Comparison of ENCODE assay signal across 1 cellular context in genomic region chr12:107288414-107289125, GRCh38.
TF ChIP-seq lines count a peak whose summit lies in the region.

No MANE protein-coding gene starts in this region.

TF ChIP-seq in WTC11, 78 proteins besides CTCF, POLR2A, EP300 and RAD21 (continued from another document):
- TF ChIP-seq, protein P1, sequence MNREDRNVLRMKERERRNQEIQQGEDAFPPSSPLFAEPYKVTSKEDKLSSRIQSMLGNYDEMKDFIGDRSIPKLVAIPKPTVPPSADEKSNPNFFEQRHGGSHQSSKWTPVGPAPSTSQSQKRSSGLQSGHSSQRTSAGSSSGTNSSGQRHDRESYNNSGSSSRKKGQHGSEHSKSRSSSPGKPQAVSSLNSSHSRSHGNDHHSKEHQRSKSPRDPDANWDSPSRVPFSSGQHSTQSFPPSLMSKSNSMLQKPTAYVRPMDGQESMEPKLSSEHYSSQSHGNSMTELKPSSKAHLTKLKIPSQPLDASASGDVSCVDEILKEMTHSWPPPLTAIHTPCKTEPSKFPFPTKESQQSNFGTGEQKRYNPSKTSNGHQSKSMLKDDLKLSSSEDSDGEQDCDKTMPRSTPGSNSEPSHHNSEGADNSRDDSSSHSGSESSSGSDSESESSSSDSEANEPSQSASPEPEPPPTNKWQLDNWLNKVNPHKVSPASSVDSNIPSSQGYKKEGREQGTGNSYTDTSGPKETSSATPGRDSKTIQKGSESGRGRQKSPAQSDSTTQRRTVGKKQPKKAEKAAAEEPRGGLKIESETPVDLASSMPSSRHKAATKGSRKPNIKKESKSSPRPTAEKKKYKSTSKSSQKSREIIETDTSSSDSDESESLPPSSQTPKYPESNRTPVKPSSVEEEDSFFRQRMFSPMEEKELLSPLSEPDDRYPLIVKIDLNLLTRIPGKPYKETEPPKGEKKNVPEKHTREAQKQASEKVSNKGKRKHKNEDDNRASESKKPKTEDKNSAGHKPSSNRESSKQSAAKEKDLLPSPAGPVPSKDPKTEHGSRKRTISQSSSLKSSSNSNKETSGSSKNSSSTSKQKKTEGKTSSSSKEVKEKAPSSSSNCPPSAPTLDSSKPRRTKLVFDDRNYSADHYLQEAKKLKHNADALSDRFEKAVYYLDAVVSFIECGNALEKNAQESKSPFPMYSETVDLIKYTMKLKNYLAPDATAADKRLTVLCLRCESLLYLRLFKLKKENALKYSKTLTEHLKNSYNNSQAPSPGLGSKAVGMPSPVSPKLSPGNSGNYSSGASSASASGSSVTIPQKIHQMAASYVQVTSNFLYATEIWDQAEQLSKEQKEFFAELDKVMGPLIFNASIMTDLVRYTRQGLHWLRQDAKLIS (CRISPR knock-in tag; IDR thresholded peaks at IDR 0.05; ENCODE audit: borderline replicate concordance): no peak
- TF ChIP-seq, protein P2, sequence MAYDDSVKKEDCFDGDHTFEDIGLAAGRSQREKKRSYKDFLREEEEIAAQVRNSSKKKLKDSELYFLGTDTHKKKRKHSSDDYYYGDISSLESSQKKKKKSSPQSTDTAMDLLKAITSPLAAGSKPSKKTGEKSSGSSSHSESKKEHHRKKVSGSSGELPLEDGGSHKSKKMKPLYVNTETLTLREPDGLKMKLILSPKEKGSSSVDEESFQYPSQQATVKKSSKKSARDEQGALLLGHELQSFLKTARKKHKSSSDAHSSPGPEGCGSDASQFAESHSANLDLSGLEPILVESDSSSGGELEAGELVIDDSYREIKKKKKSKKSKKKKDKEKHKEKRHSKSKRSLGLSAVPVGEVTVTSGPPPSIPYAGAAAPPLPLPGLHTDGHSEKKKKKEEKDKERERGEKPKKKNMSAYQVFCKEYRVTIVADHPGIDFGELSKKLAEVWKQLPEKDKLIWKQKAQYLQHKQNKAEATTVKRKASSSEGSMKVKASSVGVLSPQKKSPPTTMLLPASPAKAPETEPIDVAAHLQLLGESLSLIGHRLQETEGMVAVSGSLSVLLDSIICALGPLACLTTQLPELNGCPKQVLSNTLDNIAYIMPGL (CRISPR knock-in tag; IDR thresholded peaks at IDR 0.05): no peak
- TF ChIP-seq KAT7 (CRISPR knock-in tag; IDR thresholded peaks at IDR 0.05; ENCODE audit: borderline replicate concordance): no peak
- TF ChIP-seq PRRX2 (CRISPR knock-in tag; IDR thresholded peaks at IDR 0.05): no peak
- no peak for TF ChIP-seq FOXK1 (CRISPR knock-in tag; IDR thresholded peaks at IDR 0.05)
- TF ChIP-seq, protein P3, sequence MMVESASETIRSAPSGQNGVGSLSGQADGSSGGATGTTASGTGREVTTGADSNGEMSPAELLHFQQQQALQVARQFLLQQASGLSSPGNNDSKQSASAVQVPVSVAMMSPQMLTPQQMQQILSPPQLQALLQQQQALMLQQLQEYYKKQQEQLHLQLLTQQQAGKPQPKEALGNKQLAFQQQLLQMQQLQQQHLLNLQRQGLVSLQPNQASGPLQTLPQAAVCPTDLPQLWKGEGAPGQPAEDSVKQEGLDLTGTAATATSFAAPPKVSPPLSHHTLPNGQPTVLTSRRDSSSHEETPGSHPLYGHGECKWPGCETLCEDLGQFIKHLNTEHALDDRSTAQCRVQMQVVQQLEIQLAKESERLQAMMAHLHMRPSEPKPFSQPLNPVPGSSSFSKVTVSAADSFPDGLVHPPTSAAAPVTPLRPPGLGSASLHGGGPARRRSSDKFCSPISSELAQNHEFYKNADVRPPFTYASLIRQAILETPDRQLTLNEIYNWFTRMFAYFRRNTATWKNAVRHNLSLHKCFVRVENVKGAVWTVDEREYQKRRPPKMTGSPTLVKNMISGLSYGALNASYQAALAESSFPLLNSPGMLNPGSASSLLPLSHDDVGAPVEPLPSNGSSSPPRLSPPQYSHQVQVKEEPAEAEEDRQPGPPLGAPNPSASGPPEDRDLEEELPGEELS (CRISPR knock-in tag; IDR thresholded peaks at IDR 0.05): no peak
- TF ChIP-seq TEAD4 (CRISPR knock-in tag; IDR thresholded peaks at IDR 0.05): no peak
- no peak for TF ChIP-seq NFATC4 (CRISPR knock-in tag; IDR thresholded peaks at IDR 0.05)
- TF ChIP-seq ZNF263 (CRISPR knock-in tag; IDR thresholded peaks at IDR 0.05; ENCODE audit: low read depth): no peak
- TF ChIP-seq, protein P4, sequence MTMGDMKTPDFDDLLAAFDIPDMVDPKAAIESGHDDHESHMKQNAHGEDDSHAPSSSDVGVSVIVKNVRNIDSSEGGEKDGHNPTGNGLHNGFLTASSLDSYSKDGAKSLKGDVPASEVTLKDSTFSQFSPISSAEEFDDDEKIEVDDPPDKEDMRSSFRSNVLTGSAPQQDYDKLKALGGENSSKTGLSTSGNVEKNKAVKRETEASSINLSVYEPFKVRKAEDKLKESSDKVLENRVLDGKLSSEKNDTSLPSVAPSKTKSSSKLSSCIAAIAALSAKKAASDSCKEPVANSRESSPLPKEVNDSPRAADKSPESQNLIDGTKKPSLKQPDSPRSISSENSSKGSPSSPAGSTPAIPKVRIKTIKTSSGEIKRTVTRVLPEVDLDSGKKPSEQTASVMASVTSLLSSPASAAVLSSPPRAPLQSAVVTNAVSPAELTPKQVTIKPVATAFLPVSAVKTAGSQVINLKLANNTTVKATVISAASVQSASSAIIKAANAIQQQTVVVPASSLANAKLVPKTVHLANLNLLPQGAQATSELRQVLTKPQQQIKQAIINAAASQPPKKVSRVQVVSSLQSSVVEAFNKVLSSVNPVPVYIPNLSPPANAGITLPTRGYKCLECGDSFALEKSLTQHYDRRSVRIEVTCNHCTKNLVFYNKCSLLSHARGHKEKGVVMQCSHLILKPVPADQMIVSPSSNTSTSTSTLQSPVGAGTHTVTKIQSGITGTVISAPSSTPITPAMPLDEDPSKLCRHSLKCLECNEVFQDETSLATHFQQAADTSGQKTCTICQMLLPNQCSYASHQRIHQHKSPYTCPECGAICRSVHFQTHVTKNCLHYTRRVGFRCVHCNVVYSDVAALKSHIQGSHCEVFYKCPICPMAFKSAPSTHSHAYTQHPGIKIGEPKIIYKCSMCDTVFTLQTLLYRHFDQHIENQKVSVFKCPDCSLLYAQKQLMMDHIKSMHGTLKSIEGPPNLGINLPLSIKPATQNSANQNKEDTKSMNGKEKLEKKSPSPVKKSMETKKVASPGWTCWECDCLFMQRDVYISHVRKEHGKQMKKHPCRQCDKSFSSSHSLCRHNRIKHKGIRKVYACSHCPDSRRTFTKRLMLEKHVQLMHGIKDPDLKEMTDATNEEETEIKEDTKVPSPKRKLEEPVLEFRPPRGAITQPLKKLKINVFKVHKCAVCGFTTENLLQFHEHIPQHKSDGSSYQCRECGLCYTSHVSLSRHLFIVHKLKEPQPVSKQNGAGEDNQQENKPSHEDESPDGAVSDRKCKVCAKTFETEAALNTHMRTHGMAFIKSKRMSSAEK (CRISPR knock-in tag; IDR thresholded peaks at IDR 0.05; ENCODE audit: borderline replicate concordance): no peak
- TF ChIP-seq ZNF317 (CRISPR knock-in tag; IDR thresholded peaks at IDR 0.05; ENCODE audit: borderline replicate concordance, low read depth): no peak
- no peak for TF ChIP-seq ZNF396 (CRISPR knock-in tag; IDR thresholded peaks at IDR 0.05; ENCODE audit: borderline replicate concordance)
- no peak for TF ChIP-seq EMX1 (CRISPR knock-in tag; IDR thresholded peaks at IDR 0.05)
- no peak for TF ChIP-seq ATF1 (CRISPR knock-in tag; IDR thresholded peaks at IDR 0.05)
- no peak for TF ChIP-seq CBFB (CRISPR knock-in tag; IDR thresholded peaks at IDR 0.05; ENCODE audit: low read depth)
TF ChIP-seq in WTC11: peak in this region for 0.
